ENCODE assay signal across 9 cellular contexts in the genomic region with DNA sequence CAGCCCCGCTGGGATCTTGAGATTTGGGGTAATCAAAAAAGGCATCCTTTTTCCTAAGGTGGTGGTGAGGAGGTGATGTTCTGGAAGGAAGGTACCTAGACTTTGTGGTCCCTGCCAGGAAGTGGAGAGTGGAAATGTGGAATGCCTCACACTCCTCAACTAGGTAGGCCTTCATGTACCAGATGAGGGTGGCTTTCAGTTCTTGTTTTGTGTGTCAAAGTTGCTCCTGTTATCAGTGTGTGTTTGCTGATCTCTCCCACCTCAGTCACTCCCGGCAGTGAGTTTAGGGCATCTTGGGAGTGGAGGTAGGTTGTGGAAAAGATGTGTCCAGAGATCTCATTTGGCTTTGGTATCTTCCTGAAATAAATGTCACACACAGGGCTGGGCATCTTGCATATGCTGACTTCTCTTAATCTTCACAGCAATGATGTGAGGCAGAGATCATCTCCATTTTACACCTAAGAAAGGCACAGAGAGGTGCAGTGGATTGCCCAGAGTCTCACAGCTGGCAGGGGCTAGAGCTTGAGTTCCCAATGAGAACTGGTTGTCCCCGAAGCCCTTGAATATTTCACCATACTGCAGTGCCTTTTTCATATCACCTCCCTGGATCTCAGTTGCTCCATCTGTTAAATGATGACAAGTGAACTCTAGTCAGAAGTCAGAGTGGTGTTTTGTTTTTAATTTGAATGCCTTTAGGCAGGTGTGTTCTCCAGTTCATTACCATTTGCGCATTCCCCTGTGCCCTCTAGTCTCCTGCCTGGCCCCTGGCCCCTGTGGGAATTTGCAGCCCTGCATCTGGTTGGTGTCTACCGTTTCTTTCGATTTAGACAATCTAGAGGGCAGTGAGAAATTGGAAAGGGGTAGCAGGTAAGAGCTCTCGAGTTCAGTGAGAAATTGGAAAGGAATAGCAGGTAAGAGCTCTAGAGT. TPM values are rescaled to one million over a fixed set of nuclear protein-coding genes. Genes with fewer than 3 reads are reported as not detected.
DNase-seq lines count a peak whose midpoint lies in the region; ATAC-seq and TF ChIP-seq lines count a peak whose summit lies in the region.
"Had no signal": no experiment of that assay in that cellular context is flagged by ENCODE, and none has a peak within 500 bp of the region (broad histone marks: within the 10 kb centered on the region; RNA-seq: fewer than 3 reads in every experiment).

No MANE protein-coding gene starts in this region.

- H3K27ac ChIP-seq in CD4-positive, CD25-positive, alpha-beta regulatory T cell (ENCODE audit: insufficient read depth, low read length, poor library complexity, severe bottlenecking): no peak overlapping the region
- H3K27ac ChIP-seq in muscle layer of duodenum (ENCODE audit: low read length): peak overlapping the region; percentile 42

- H3K36me3 Mint-ChIP-seq in CD4-positive, CD25-positive, alpha-beta regulatory T cell: no peaks in the 10 kb centered on the region
- no peaks in the 10 kb centered on the region for H3K36me3 Mint-ChIP-seq in WTC11

- H3K9me3 Mint-ChIP-seq in CD4-positive, CD25-positive, alpha-beta regulatory T cell: no peaks in the 10 kb centered on the region
- no peaks in the 10 kb centered on the region for H3K9me3 Mint-ChIP-seq in WTC11

- H3K27me3 Mint-ChIP-seq in CD4-positive, CD25-positive, alpha-beta regulatory T cell: no peaks in the 10 kb centered on the region
- H3K27me3 Mint-ChIP-seq in WTC11 (ENCODE audit: low read depth): no peaks in the 10 kb centered on the region; the same call in 1 of the 2 replicates

- H3K4me1 ChIP-seq in CD4-positive, CD25-positive, alpha-beta regulatory T cell (ENCODE audit: control insufficient read depth, insufficient read depth, low read length, poor library complexity, severe bottlenecking): no peaks in the 10 kb centered on the region
- peaks cover 5 to 55% of the 10 kb centered on the region in 2 donors for H3K4me1 ChIP-seq in muscle layer of duodenum (ENCODE audit: control insufficient read depth in 1 of 2, insufficient read depth in 2 of 2, low read length in 2 of 2)

- no peak for TF ChIP-seq CTCF in WTC11 (IDR thresholded peaks at IDR 0.05)

- no peak for DNase-seq in CD4-positive, CD25-positive, alpha-beta regulatory T cell
- DNase-seq in WTC11 (ENCODE audit: low spot score) (no peak), SHP77 (lab: John Stamatoyannopoulos, UW) (no peak), EL (no peak), T1000 (lab: John Stamatoyannopoulos, UW) (no peak)
- DNase-seq: stimulated activated naive CD4-positive, alpha-beta T cell treated with Interleukin-2 at 50 U/mL for 16 hours had no signal

- peaks cover 0 to 3% (median 1%) of the 10 kb centered on the region in 4 donors for H3K4me1 Mint-ChIP-seq in CD4-positive, CD25-positive, alpha-beta regulatory T cell
- peaks cover 44% of the 10 kb centered on the region for H3K4me1 Mint-ChIP-seq in WTC11

- H3K4me3 ChIP-seq in CD4-positive, CD25-positive, alpha-beta regulatory T cell (ENCODE audit: low read depth, low read length): no peak overlapping the region
- H3K4me3 ChIP-seq in muscle layer of duodenum (ENCODE audit: low read depth in 1 of 2, low read length in 2 of 2): peak overlapping the region; percentile 28 to 60

- H3K27ac Mint-ChIP-seq in CD4-positive, CD25-positive, alpha-beta regulatory T cell: peak overlapping the region in 2 of 3 donors; percentile 32 to 61
- H3K27ac Mint-ChIP-seq in WTC11: peak overlapping the region; percentile 26; the same call in 1 of the 2 replicates

- H3K36me3 ChIP-seq in CD4-positive, CD25-positive, alpha-beta regulatory T cell (ENCODE audit: control insufficient read depth, insufficient read depth, low read length): no peaks in the 10 kb centered on the region
- H3K36me3 ChIP-seq in muscle layer of duodenum (ENCODE audit: control insufficient read depth in 1 of 2, insufficient read depth in 2 of 2, low read length in 2 of 2): peaks cover 1 to 7% of the 10 kb centered on the region in 2 donors

- POLR2A ChIA-PET in WTC11 (lab: Charles Lee): no interaction called here

- ATAC-seq in CD4-positive, CD25-positive, alpha-beta regulatory T cell (ENCODE audit: low read depth in 2 of 2): no peak
- peak; percentile 18 for ATAC-seq in GM19324 (IDR thresholded peaks at IDR 0.05; ENCODE audit: low FRiP score, unreplicated experiment)
- ATAC-seq in WTC11: peak; percentile 48
- ATAC-seq in HG03097 (IDR thresholded peaks at IDR 0.05; ENCODE audit: low FRiP score, unreplicated experiment): no peak

- no peaks in the 10 kb centered on the region for H3K9me3 ChIP-seq in CD4-positive, CD25-positive, alpha-beta regulatory T cell (ENCODE audit: control insufficient read depth in 2 of 2, low read length in 2 of 2)
- H3K9me3 ChIP-seq in muscle layer of duodenum (ENCODE audit: control insufficient read depth in 1 of 2, low read length in 2 of 2): no peaks in the 10 kb centered on the region

- CTCF ChIA-PET in WTC11 (lab: Charles Lee): interaction anchor here (0.6 to 1.5 kb wide), 6 partner anchors 9 to 254 kb away, joined by 3 to 7 read pairs (median 4); no protein-coding TSS in a partner anchor

- H3K27me3 ChIP-seq in CD4-positive, CD25-positive, alpha-beta regulatory T cell (ENCODE audit: control insufficient read depth, insufficient read depth, low read length): no peaks in the 10 kb centered on the region
- no peaks in the 10 kb centered on the region for H3K27me3 ChIP-seq in muscle layer of duodenum (ENCODE audit: low read depth, low read length)

- no peak overlapping the region for H3K4me3 Mint-ChIP-seq in CD4-positive, CD25-positive, alpha-beta regulatory T cell
- H3K4me3 Mint-ChIP-seq in WTC11: peak overlapping the region; percentile 14

TF ChIP-seq in WTC11, 78 proteins besides CTCF, POLR2A, EP300 and RAD21:
- TF ChIP-seq CBFB (CRISPR knock-in tag; IDR thresholded peaks at IDR 0.05; ENCODE audit: low read depth): no peak
- TF ChIP-seq, protein P1, sequence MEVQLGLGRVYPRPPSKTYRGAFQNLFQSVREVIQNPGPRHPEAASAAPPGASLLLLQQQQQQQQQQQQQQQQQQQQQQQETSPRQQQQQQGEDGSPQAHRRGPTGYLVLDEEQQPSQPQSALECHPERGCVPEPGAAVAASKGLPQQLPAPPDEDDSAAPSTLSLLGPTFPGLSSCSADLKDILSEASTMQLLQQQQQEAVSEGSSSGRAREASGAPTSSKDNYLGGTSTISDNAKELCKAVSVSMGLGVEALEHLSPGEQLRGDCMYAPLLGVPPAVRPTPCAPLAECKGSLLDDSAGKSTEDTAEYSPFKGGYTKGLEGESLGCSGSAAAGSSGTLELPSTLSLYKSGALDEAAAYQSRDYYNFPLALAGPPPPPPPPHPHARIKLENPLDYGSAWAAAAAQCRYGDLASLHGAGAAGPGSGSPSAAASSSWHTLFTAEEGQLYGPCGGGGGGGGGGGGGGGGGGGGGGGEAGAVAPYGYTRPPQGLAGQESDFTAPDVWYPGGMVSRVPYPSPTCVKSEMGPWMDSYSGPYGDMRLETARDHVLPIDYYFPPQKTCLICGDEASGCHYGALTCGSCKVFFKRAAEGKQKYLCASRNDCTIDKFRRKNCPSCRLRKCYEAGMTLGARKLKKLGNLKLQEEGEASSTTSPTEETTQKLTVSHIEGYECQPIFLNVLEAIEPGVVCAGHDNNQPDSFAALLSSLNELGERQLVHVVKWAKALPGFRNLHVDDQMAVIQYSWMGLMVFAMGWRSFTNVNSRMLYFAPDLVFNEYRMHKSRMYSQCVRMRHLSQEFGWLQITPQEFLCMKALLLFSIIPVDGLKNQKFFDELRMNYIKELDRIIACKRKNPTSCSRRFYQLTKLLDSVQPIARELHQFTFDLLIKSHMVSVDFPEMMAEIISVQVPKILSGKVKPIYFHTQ (CRISPR knock-in tag; IDR thresholded peaks at IDR 0.05): no peak
- TF ChIP-seq, protein P2, sequence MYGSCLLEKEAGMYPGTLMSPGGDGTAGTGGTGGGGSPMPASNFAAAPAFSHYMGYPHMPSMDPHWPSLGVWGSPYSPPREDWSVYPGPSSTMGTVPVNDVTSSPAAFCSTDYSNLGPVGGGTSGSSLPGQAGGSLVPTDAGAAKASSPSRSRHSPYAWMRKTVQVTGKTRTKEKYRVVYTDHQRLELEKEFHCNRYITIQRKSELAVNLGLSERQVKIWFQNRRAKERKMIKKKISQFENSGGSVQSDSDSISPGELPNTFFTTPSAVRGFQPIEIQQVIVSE (CRISPR knock-in tag; IDR thresholded peaks at IDR 0.05; ENCODE audit: borderline replicate concordance): no peak
- TF ChIP-seq, protein P3, sequence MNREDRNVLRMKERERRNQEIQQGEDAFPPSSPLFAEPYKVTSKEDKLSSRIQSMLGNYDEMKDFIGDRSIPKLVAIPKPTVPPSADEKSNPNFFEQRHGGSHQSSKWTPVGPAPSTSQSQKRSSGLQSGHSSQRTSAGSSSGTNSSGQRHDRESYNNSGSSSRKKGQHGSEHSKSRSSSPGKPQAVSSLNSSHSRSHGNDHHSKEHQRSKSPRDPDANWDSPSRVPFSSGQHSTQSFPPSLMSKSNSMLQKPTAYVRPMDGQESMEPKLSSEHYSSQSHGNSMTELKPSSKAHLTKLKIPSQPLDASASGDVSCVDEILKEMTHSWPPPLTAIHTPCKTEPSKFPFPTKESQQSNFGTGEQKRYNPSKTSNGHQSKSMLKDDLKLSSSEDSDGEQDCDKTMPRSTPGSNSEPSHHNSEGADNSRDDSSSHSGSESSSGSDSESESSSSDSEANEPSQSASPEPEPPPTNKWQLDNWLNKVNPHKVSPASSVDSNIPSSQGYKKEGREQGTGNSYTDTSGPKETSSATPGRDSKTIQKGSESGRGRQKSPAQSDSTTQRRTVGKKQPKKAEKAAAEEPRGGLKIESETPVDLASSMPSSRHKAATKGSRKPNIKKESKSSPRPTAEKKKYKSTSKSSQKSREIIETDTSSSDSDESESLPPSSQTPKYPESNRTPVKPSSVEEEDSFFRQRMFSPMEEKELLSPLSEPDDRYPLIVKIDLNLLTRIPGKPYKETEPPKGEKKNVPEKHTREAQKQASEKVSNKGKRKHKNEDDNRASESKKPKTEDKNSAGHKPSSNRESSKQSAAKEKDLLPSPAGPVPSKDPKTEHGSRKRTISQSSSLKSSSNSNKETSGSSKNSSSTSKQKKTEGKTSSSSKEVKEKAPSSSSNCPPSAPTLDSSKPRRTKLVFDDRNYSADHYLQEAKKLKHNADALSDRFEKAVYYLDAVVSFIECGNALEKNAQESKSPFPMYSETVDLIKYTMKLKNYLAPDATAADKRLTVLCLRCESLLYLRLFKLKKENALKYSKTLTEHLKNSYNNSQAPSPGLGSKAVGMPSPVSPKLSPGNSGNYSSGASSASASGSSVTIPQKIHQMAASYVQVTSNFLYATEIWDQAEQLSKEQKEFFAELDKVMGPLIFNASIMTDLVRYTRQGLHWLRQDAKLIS (CRISPR knock-in tag; IDR thresholded peaks at IDR 0.05; ENCODE audit: borderline replicate concordance): no peak
- TF ChIP-seq NFYB (CRISPR knock-in tag; conservative IDR thresholded peaks at IDR 0.05; ENCODE audit: low read depth): no peak
- no peak for TF ChIP-seq ATF1 (CRISPR knock-in tag; IDR thresholded peaks at IDR 0.05)
- TF ChIP-seq NR3C1 (CRISPR knock-in tag; conservative IDR thresholded peaks at IDR 0.05; ENCODE audit: low read depth): no peak
- TF ChIP-seq TP53 (CRISPR knock-in tag; IDR thresholded peaks at IDR 0.05): no peak
- no peak for TF ChIP-seq KAT7 (CRISPR knock-in tag; IDR thresholded peaks at IDR 0.05; ENCODE audit: borderline replicate concordance)

RNA-seq across cellular contexts. Expression of a gene that starts 2.9 kb away (rescaled TPM):
- 0.44 TPM for total RNA-seq in CD4-positive, CD25-positive, alpha-beta regulatory T cell
- polyA plus RNA-seq in CD4-positive, CD25-positive, alpha-beta regulatory T cell: 1 to 10 TPM in 3 of 4 donors, under 1 TPM in 1; 0.73 to 1.6 (median 1.1) TPM
- 22.7 to 28.1 TPM (median 24.4 TPM) in 3 replicates for total RNA-seq in WTC11 (2021)

Comparison
In these comparisons a context has a peak if more than half of its experiments do, and no peak if none do; other contexts are left out.
1. ATAC-seq: peak in GM19324 (single experiment) and WTC11 (single experiment); none in CD4-positive, CD25-positive, alpha-beta regulatory T cell (0 of 2) and HG03097 (single experiment).
2. RNA of a gene that starts 2.9 kb away (total RNA-seq): 22.7 to 28.1 TPM in WTC11; 0.44 TPM in CD4-positive, CD25-positive, alpha-beta regulatory T cell (single experiment); every median in the first group is over 10 times any median in the second.